ENCODE assay signal across 1 cellular context in genomic region chr10:79224992-79225391, GRCh38.
TF ChIP-seq lines count a peak whose summit lies in the region.

No MANE protein-coding gene starts in this region.

TF ChIP-seq in H1, 55 proteins besides CTCF, POLR2A, EP300 and RAD21 (continued from another document):
- no peak for TF ChIP-seq SP4 (IDR thresholded peaks at IDR 0.05; ENCODE audit: low read length)
- TF ChIP-seq USF2 (IDR thresholded peaks at IDR 0.05; ENCODE audit: low read length): no peak
- TF ChIP-seq RBBP5 (IDR thresholded peaks at IDR 0.05; ENCODE audit: borderline replicate concordance, low read depth, low read length): no peak
- no peak for TF ChIP-seq JUND (IDR thresholded peaks at IDR 0.05; ENCODE audit: low read length)
- TF ChIP-seq CHD1 (IDR thresholded peaks at IDR 0.05; ENCODE audit: low read depth, low read length): no peak
